1 cellular context compared by ENCODE assay signal in genomic region chr14:88379706-88380343, GRCh38.
TF ChIP-seq lines count a peak whose summit lies in the region.

No MANE protein-coding gene starts in this region.

TF ChIP-seq in WTC11, 78 proteins besides CTCF, POLR2A, EP300 and RAD21 (continued from another document):
- no peak for TF ChIP-seq ZNF512 (CRISPR knock-in tag; IDR thresholded peaks at IDR 0.05; ENCODE audit: borderline replicate concordance)
- TF ChIP-seq FOXJ3 (CRISPR knock-in tag; IDR thresholded peaks at IDR 0.05; ENCODE audit: borderline replicate concordance) = no peak
- no peak for TF ChIP-seq ATF1 (CRISPR knock-in tag; IDR thresholded peaks at IDR 0.05)
- TF ChIP-seq ZNF532 (CRISPR knock-in tag; IDR thresholded peaks at IDR 0.05; ENCODE audit: borderline replicate concordance) = no peak
TF ChIP-seq in WTC11: peak in this region for 0.
